In the genomic region with DNA sequence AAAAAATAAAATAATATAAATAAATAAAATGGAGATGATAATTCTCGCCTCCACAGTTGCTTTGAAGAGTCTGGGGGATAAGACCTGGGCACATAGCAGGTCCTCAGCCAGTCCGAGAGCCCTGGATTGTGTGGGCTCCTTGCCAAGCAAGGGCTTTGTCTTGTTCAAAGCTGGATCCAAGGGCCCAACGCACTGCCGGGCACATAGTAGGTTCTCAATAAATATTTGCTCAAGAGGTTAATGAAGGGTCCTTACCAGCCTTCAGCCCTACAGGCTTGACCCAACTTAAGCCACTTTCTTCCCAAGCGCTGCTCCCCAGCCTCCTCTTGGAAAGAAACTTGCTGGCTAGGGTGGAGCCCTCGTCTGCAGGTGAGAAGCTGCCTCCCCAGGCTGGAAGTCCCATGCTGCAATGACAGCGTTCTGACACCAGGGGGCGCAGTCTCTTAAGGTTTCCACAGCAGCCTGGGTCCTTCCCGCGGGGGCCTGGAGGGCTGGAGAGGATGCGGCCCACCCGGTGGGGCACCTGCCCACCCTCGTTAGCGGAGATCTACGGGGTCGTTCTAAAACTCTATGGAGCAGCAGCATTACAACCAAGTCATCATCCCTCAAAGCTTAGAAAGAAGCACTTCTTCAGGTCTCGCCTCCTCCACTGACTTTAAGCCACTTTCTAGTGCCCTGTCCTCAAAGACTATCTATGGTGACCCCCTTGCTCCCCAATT, we compare ENCODE assay signal across 8 cellular contexts.
DNase-seq lines count a peak whose midpoint lies in the region; ATAC-seq and TF ChIP-seq lines count a peak whose summit lies in the region.

No MANE protein-coding gene starts in this region.

- whole genome bisulfite sequencing in lower leg skin, 2 donors: 26 to 27% methylated on average over 17 of the region's 17 CpGs

- DNase-seq in AG20443 (ENCODE audit: low spot score): peak; percentile 82
- peak; percentile 64 for DNase-seq in H4 (ENCODE audit: low spot score)
- DNase-seq in NCI-H345 treated with DMSO at 0.1 percent for 48 hours (lab: John Stamatoyannopoulos, UW; ENCODE audit: unreplicated experiment): peak; percentile 58
- peak; percentile 86 for DNase-seq in activated CD4-positive, alpha-beta T cell treated with anti-CD3 and anti-CD28 coated beads for 48 hours
- peak; percentile 77 for DNase-seq in choroid plexus epithelial cell (ENCODE audit: low read depth)
- peak; percentile 45 to 93 for DNase-seq in lower leg skin (ENCODE audit: low spot score in 2 of 2)
- DNase-seq in stimulated activated CD8-positive, alpha-beta memory T cell treated with anti-CD3 and anti-CD28 coated beads, Interleukin-12 subunit alpha, Interleukin-12 subunit beta, amount 100 ng/mL, for 24 hours (ENCODE audit: extremely low read depth): peak; percentile 36

- intact Hi-C loops in lower leg skin (cut with DNase I; ENCODE audit: low total_unique reads): no loop called here

- TF ChIP-seq POLR2A in lower leg skin (IDR thresholded peaks at IDR 0.05): no peak

- H3K4me3 ChIP-seq in choroid plexus epithelial cell (ENCODE audit: low read depth, low read length): no peak overlapping the region
- H3K4me3 ChIP-seq in lower leg skin (ENCODE audit: low read depth, poor library complexity, severe bottlenecking): no peak overlapping the region

- ATAC-seq in GM21447 (IDR thresholded peaks at IDR 0.05; ENCODE audit: unreplicated experiment): no peak

- TF ChIP-seq CTCF in choroid plexus epithelial cell (conservative IDR thresholded peaks at IDR 0.05; ENCODE audit: low read depth, low read length): peak; percentile 91
- peak in 1 of 3 donors; percentile 74 for TF ChIP-seq CTCF in lower leg skin (IDR thresholded peaks at IDR 0.05)

Comparison
In these comparisons a context has a peak if more than half of its experiments do, and no peak if none do; other contexts are left out.
1. DNase-seq: peak in every context shown above with its lines; median percentile 86 in activated CD4-positive, alpha-beta T cell treated with anti-CD3 and anti-CD28 coated beads for 48 hours; 82 in AG20443; 77 in choroid plexus epithelial cell; 69 in lower leg skin; 64 in H4; 58 in NCI-H345 treated with DMSO at 0.1 percent for 48 hours; 36 in stimulated activated CD8-positive, alpha-beta memory T cell treated with anti-CD3 and anti-CD28 coated beads, Interleukin-12 subunit alpha, Interleukin-12 subunit beta, amount 100 ng/mL, for 24 hours.